Comparison of ENCODE assay signal across 2 cellular contexts in genomic region chr5:93596310-93596675, GRCh38.
TF ChIP-seq lines count a peak whose summit lies in the region.

No MANE protein-coding gene starts in this region.

TF ChIP-seq in GM23338, 12 proteins besides CTCF, POLR2A, EP300 and RAD21 (continued from another document):
- TF ChIP-seq, protein P1, sequence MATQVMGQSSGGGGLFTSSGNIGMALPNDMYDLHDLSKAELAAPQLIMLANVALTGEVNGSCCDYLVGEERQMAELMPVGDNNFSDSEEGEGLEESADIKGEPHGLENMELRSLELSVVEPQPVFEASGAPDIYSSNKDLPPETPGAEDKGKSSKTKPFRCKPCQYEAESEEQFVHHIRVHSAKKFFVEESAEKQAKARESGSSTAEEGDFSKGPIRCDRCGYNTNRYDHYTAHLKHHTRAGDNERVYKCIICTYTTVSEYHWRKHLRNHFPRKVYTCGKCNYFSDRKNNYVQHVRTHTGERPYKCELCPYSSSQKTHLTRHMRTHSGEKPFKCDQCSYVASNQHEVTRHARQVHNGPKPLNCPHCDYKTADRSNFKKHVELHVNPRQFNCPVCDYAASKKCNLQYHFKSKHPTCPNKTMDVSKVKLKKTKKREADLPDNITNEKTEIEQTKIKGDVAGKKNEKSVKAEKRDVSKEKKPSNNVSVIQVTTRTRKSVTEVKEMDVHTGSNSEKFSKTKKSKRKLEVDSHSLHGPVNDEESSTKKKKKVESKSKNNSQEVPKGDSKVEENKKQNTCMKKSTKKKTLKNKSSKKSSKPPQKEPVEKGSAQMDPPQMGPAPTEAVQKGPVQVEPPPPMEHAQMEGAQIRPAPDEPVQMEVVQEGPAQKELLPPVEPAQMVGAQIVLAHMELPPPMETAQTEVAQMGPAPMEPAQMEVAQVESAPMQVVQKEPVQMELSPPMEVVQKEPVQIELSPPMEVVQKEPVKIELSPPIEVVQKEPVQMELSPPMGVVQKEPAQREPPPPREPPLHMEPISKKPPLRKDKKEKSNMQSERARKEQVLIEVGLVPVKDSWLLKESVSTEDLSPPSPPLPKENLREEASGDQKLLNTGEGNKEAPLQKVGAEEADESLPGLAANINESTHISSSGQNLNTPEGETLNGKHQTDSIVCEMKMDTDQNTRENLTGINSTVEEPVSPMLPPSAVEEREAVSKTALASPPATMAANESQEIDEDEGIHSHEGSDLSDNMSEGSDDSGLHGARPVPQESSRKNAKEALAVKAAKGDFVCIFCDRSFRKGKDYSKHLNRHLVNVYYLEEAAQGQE (IDR thresholded peaks at IDR 0.05; ENCODE audit: unreplicated experiment): no peak
- TF ChIP-seq CREB1 (CRISPR knock-in tag; IDR thresholded peaks at IDR 0.05; ENCODE audit: low read depth): no peak
- TF ChIP-seq ZNF462 (CRISPR knock-in tag; IDR thresholded peaks at IDR 0.05): no peak
- no peak for TF ChIP-seq ZNF114 (CRISPR knock-in tag; IDR thresholded peaks at IDR 0.05)
- TF ChIP-seq POLR2AphosphoS5 (IDR thresholded peaks at IDR 0.05; ENCODE audit: low read depth): no peak
- TF ChIP-seq STAT1 (IDR thresholded peaks at IDR 0.05; ENCODE audit: unreplicated experiment): no peak
TF ChIP-seq in GM23338: peak in this region for 0.

TF ChIP-seq in HEK293, 187 proteins besides CTCF, POLR2A, EP300 and RAD21 (continued from another document):
- TF ChIP-seq, protein P2, sequence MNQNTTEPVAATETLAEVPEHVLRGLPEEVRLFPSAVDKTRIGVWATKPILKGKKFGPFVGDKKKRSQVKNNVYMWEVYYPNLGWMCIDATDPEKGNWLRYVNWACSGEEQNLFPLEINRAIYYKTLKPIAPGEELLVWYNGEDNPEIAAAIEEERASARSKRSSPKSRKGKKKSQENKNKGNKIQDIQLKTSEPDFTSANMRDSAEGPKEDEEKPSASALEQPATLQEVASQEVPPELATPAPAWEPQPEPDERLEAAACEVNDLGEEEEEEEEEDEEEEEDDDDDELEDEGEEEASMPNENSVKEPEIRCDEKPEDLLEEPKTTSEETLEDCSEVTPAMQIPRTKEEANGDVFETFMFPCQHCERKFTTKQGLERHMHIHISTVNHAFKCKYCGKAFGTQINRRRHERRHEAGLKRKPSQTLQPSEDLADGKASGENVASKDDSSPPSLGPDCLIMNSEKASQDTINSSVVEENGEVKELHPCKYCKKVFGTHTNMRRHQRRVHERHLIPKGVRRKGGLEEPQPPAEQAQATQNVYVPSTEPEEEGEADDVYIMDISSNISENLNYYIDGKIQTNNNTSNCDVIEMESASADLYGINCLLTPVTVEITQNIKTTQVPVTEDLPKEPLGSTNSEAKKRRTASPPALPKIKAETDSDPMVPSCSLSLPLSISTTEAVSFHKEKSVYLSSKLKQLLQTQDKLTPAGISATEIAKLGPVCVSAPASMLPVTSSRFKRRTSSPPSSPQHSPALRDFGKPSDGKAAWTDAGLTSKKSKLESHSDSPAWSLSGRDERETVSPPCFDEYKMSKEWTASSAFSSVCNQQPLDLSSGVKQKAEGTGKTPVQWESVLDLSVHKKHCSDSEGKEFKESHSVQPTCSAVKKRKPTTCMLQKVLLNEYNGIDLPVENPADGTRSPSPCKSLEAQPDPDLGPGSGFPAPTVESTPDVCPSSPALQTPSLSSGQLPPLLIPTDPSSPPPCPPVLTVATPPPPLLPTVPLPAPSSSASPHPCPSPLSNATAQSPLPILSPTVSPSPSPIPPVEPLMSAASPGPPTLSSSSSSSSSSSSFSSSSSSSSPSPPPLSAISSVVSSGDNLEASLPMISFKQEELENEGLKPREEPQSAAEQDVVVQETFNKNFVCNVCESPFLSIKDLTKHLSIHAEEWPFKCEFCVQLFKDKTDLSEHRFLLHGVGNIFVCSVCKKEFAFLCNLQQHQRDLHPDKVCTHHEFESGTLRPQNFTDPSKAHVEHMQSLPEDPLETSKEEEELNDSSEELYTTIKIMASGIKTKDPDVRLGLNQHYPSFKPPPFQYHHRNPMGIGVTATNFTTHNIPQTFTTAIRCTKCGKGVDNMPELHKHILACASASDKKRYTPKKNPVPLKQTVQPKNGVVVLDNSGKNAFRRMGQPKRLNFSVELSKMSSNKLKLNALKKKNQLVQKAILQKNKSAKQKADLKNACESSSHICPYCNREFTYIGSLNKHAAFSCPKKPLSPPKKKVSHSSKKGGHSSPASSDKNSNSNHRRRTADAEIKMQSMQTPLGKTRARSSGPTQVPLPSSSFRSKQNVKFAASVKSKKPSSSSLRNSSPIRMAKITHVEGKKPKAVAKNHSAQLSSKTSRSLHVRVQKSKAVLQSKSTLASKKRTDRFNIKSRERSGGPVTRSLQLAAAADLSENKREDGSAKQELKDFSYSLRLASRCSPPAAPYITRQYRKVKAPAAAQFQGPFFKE (tag by site-specific recombination; IDR thresholded peaks at IDR 0.05; ENCODE audit: borderline replicate concordance): no peak
